1 cellular context compared by ENCODE assay signal in genomic region chr17:8532021-8532420, GRCh38.
TF ChIP-seq lines count a peak whose summit lies in the region.

No MANE protein-coding gene starts in this region.

TF ChIP-seq in K562, 482 proteins besides CTCF, POLR2A, EP300 and RAD21 (continued from another document):
- TF ChIP-seq, protein P1, sequence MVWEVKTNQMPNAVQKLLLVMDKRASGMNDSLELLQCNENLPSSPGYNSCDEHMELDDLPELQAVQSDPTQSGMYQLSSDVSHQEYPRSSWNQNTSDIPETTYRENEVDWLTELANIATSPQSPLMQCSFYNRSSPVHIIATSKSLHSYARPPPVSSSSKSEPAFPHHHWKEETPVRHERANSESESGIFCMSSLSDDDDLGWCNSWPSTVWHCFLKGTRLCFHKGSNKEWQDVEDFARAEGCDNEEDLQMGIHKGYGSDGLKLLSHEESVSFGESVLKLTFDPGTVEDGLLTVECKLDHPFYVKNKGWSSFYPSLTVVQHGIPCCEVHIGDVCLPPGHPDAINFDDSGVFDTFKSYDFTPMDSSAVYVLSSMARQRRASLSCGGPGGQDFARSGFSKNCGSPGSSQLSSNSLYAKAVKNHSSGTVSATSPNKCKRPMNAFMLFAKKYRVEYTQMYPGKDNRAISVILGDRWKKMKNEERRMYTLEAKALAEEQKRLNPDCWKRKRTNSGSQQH (CRISPR knock-in tag; IDR thresholded peaks at IDR 0.05), result no peak
- TF ChIP-seq ZNF512 (tag; IDR thresholded peaks at IDR 0.05), result no peak
- TF ChIP-seq DLX4 (CRISPR knock-in tag; IDR thresholded peaks at IDR 0.05), result no peak
- TF ChIP-seq CBFA2T2 (conservative IDR thresholded peaks at IDR 0.05), result peak; percentile 97
- peak; percentile 81 for TF ChIP-seq MBD2 (IDR thresholded peaks at IDR 0.05; ENCODE audit: borderline replicate concordance, low read depth)
